Comparison of ENCODE assay signal across 1 cellular context in genomic region chr5:172616136-172616535, GRCh38.
TF ChIP-seq lines count a peak whose summit lies in the region.

No MANE protein-coding gene starts in this region.

TF ChIP-seq in GM23338, 12 proteins besides CTCF, POLR2A, EP300 and RAD21:
- TF ChIP-seq ZNF462 (CRISPR knock-in tag; IDR thresholded peaks at IDR 0.05): no peak
- no peak for TF ChIP-seq ETS1 (IDR thresholded peaks at IDR 0.05)
- TF ChIP-seq NANOG (IDR thresholded peaks at IDR 0.05; ENCODE audit: borderline replicate concordance): no peak
- TF ChIP-seq CREB1 (CRISPR knock-in tag; IDR thresholded peaks at IDR 0.05; ENCODE audit: low read depth): no peak
- TF ChIP-seq ZNF114 (CRISPR knock-in tag; IDR thresholded peaks at IDR 0.05): no peak
- no peak for TF ChIP-seq STAT1 (IDR thresholded peaks at IDR 0.05; ENCODE audit: unreplicated experiment)
- TF ChIP-seq EZH2phosphoT487 (IDR thresholded peaks at IDR 0.05; ENCODE audit: unreplicated experiment): no peak
- no peak for TF ChIP-seq REST (IDR thresholded peaks at IDR 0.05; ENCODE audit: unreplicated experiment)
